In genomic region chr9:37302277-37302676, GRCh38 we compare ENCODE assay signal across 9 cellular contexts.
A peak's percentile ranks its signal among the peaks of the same experiment; 100 is the strongest.
DNase-seq lines count a peak whose midpoint lies in the region; ATAC-seq and TF ChIP-seq lines count a peak whose summit lies in the region.
"Had no signal": no experiment of that assay in that cellular context is flagged by ENCODE, and none has a peak within 500 bp of the region (broad histone marks: within the 10 kb centered on the region; RNA-seq: fewer than 3 reads in every experiment).

No MANE protein-coding gene starts in this region.

- H3K27ac Mint-ChIP-seq in activated CD4-positive, alpha-beta T cell treated with anti-CD3 and anti-CD28 coated beads, Interleukin-2, amount 10 ng/mL, durations not matched to agents 24 days and 14 days: peak overlapping the region; percentile 88

- H3K27ac ChIP-seq in breast epithelium: no peak overlapping the region

- H3K9me3 Mint-ChIP-seq in activated CD4-positive, alpha-beta T cell treated with anti-CD3 and anti-CD28 coated beads, Interleukin-2, amount 10 ng/mL, durations not matched to agents 24 days and 14 days: no peaks in the 10 kb centered on the region

- H3K27me3 Mint-ChIP-seq in activated CD4-positive, alpha-beta T cell treated with anti-CD3 and anti-CD28 coated beads, Interleukin-2, amount 10 ng/mL, durations not matched to agents 24 days and 14 days: no peaks in the 10 kb centered on the region

- H3K36me3 ChIP-seq in breast epithelium: no peaks in the 10 kb centered on the region

- DNase-seq in DMS53 treated with DMSO at 0.1 percent for 48 hours (lab: John Stamatoyannopoulos, UW; ENCODE audit: unreplicated experiment) (peak; percentile 24), breast epithelium (ENCODE audit: low spot score in 2 of 2) (no peak), NCI-H2227 (lab: John Stamatoyannopoulos, UW; ENCODE audit: unreplicated experiment) (no peak), cardiac septum (ENCODE audit: low spot score) (no peak), GM19238 (ENCODE audit: insufficient read length, low spot score) (no peak)
- DNase-seq in activated CD4-positive, alpha-beta T cell treated with anti-CD3 and anti-CD28 coated beads, Interleukin-2, amount 10 ng/mL, durations not matched to agents 24 days and 14 days: peak; percentile 85

- H3K4me1 Mint-ChIP-seq in activated CD4-positive, alpha-beta T cell treated with anti-CD3 and anti-CD28 coated beads, Interleukin-2, amount 10 ng/mL, durations not matched to agents 24 days and 14 days: peaks cover 43% of the 10 kb centered on the region

- ATAC-seq in GM19372 (IDR thresholded peaks at IDR 0.05; ENCODE audit: low read depth, unreplicated experiment) (peak; percentile 84), HG03354 (IDR thresholded peaks at IDR 0.05; ENCODE audit: poor library complexity, severe bottlenecking, unreplicated experiment) (peak; percentile 89)
- ATAC-seq: HCT116 had no signal

- intact Hi-C loops in activated CD4-positive, alpha-beta T cell treated with anti-CD3 and anti-CD28 coated beads, Interleukin-2, amount 10 ng/mL, durations not matched to agents 24 days and 14 days (cut with micrococcal nuclease): loop anchor here (2.0 to 10.0 kb wide), 4 partner anchors 181 to 380 kb away; partner anchors contain the start of genes PAX5 and ZCCHC7
- intact Hi-C loops in breast epithelium (cut with DNase I; ENCODE audit: low total_unique reads) (no loop called here), cardiac septum (cut with DNase I) (no loop called here)

- no peak for TF ChIP-seq POLR2A in breast epithelium (IDR thresholded peaks at IDR 0.05)

- peak overlapping the region; percentile 74 for H3K4me3 Mint-ChIP-seq in activated CD4-positive, alpha-beta T cell treated with anti-CD3 and anti-CD28 coated beads, Interleukin-2, amount 10 ng/mL, durations not matched to agents 24 days and 14 days

- no peaks in the 10 kb centered on the region for H3K4me1 ChIP-seq in breast epithelium

- no peak for TF ChIP-seq CTCF in breast epithelium (IDR thresholded peaks at IDR 0.05)

- H3K27me3 ChIP-seq in breast epithelium: no peaks in the 10 kb centered on the region

- no peak overlapping the region for H3K4me3 ChIP-seq in breast epithelium

- peaks cover 35% of the 10 kb centered on the region for H3K36me3 Mint-ChIP-seq in activated CD4-positive, alpha-beta T cell treated with anti-CD3 and anti-CD28 coated beads, Interleukin-2, amount 10 ng/mL, durations not matched to agents 24 days and 14 days (ENCODE audit: low read depth)

- H3K9me3 ChIP-seq in breast epithelium: no peaks in the 10 kb centered on the region

Comparison
In these comparisons a context has a peak if more than half of its experiments do, and no peak if none do; other contexts are left out.
1. DNase-seq: peak in DMS53 treated with DMSO at 0.1 percent for 48 hours (single experiment) and activated CD4-positive, alpha-beta T cell treated with anti-CD3 and anti-CD28 coated beads, Interleukin-2, amount 10 ng/mL, durations not matched to agents 24 days and 14 days (single experiment); none in breast epithelium (0 of 2), NCI-H2227 (single experiment), cardiac septum (single experiment) and GM19238 (single experiment).